Comparison of ENCODE assay signal across 2 cellular contexts in the genomic region with DNA sequence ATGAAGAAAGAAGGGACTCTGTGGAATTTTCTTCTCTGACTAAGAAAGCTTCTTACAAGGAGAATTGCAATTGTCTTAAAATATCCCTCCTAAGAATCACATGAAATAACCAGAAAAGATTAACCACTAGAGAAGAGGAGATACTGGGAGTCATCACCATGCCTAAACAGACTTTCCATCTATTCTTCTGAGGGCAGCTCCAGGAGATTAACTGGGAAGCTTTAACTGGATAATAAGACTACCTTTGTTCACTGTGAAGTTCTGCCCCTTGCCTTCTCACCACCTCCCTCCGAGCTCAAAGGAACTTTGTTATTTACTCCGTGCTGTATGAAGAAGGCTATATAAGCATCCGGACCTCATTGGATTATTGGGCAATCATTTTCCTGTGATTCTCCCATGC.
TF ChIP-seq lines count a peak whose summit lies in the region.

No MANE protein-coding gene starts in this region.

TF ChIP-seq in A549, 52 proteins besides CTCF, POLR2A, EP300 and RAD21:
- TF ChIP-seq, protein P1, sequence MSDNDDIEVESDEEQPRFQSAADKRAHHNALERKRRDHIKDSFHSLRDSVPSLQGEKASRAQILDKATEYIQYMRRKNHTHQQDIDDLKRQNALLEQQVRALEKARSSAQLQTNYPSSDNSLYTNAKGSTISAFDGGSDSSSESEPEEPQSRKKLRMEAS (IDR thresholded peaks at IDR 0.05), result no peak
- TF ChIP-seq CEBPB (IDR thresholded peaks at IDR 0.05), result 0 out of 4 replicates have a peak, but pooled peaks of 1 of the 2 experiments have one; percentile 17
TF ChIP-seq in A549: peak in this region for 1.

TF ChIP-seq in HCT116, 20 proteins besides CTCF, POLR2A, EP300 and RAD21:
- no peak for TF ChIP-seq ZNF274 (IDR thresholded peaks at IDR 0.05; ENCODE audit: low read depth, low read length)
- TF ChIP-seq REST (IDR thresholded peaks at IDR 0.05; ENCODE audit: low read depth), result no peak
- no peak for TF ChIP-seq POLR2AphosphoS5 (IDR thresholded peaks at IDR 0.05; ENCODE audit: low read depth, low read length)
- TF ChIP-seq SRF (IDR thresholded peaks at IDR 0.05; ENCODE audit: low read depth), result no peak
- no peak for TF ChIP-seq EZH2 (IDR thresholded peaks at IDR 0.05)
- TF ChIP-seq FOSL1 (IDR thresholded peaks at IDR 0.05; ENCODE audit: low read depth), result no peak
- no peak for TF ChIP-seq CEBPB (IDR thresholded peaks at IDR 0.05; ENCODE audit: low read depth)
- TF ChIP-seq EGR1 (IDR thresholded peaks at IDR 0.05; ENCODE audit: low read depth), result no peak
- no peak for TF ChIP-seq CBX3 (IDR thresholded peaks at IDR 0.05; ENCODE audit: low read depth)
- TF ChIP-seq ATF3 (IDR thresholded peaks at IDR 0.05), result no peak
- no peak for TF ChIP-seq SP1 (IDR thresholded peaks at IDR 0.05; ENCODE audit: low read depth)
- TF ChIP-seq EZH2phosphoT487 (IDR thresholded peaks at IDR 0.05; ENCODE audit: borderline replicate concordance), result no peak
- no peak for TF ChIP-seq ELF1 (IDR thresholded peaks at IDR 0.05; ENCODE audit: borderline replicate concordance, low read depth)
- TF ChIP-seq, protein P1 (IDR thresholded peaks at IDR 0.05), result no peak
- no peak for TF ChIP-seq ZFX (IDR thresholded peaks at IDR 0.05)
- no peak for TF ChIP-seq SIN3A (IDR thresholded peaks at IDR 0.05; ENCODE audit: low read depth)
TF ChIP-seq in HCT116: peak in this region for 0.
